In the genomic region with DNA sequence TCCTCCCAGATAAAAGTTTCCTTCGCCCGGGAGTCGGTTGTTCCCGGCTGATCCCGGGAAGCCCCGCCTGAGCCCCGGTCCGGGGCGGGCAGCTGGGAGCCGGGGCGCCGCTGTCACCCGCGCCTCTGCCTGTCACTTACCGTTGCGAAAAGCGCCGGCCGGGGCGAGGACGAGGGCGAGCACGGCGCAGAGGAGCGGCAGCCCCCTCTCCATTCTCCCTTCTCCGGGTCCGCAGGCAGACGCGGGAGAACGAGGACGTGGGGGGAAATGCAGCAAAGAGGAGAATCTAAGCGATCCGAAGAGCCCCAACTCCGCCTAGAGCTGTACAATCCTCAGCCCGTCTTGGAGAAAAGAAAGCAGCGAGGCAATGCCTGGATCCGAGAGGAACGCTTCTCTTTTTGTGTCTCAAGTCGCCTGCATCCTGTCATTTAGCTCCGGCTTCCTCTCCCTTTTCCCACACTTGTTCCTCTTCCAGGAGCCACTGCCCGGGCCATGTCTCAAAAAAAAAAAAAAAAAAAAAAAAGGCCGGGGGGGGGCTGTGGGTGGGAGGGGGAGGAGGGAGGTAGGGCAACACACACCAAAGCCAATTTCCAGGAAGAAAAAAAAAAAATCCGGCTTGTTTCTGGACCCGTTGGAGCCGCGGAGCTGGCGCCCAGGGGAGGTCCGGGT, we compare ENCODE assay signal across 8 cellular contexts. TPM values are rescaled to one million over a fixed set of nuclear protein-coding genes. Genes with fewer than 3 reads are reported as not detected.
DNase-seq lines count a peak whose midpoint lies in the region; ATAC-seq and TF ChIP-seq lines count a peak whose summit lies in the region.

A gene (minus strand): TSS at position 498 of the 669 bp plus-strand sequence. CDS start 285 bp downstream, at position 213.

- peaks cover 43% of the 10 kb centered on the region for H3F3A ChIP-seq in neural progenitor cell (ENCODE audit: low read depth)

- ATAC-seq in activated T-helper 17 cell treated with anti-CD3 and anti-CD28 coated beads, Interleukin-2, amount 50 U/mL, for 72 hours (replicated peaks): peak; percentile 37
- ATAC-seq in gastroesophageal sphincter (peak; percentile 1), HG03354 (IDR thresholded peaks at IDR 0.05; ENCODE audit: poor library complexity, severe bottlenecking, unreplicated experiment) (no peak), HG02938 (IDR thresholded peaks at IDR 0.05; ENCODE audit: unreplicated experiment) (no peak)

- DNase-seq in GDM1 (lab: John Stamatoyannopoulos, UW) (peak; percentile 20), neural progenitor cell (ENCODE audit: low spot score) (peak; percentile 70), NCI-H1436 (lab: John Stamatoyannopoulos, UW) (no peak)

- 0 to 2% methylated on average over 4 to 19 of the region's 48 CpGs for WGBS in gastroesophageal sphincter (ENCODE audit: low coverage in 1 of 2), 2 donors

- no peaks in the 10 kb centered on the region for H3K79me2 ChIP-seq in neural progenitor cell (ENCODE audit: low read depth)

- peak within 1 kb of the TSS; percentile 97 for H3K4me2 ChIP-seq in neural progenitor cell

- H3K36me3 ChIP-seq in gastroesophageal sphincter: no peaks in the 10 kb centered on the region
- H3K36me3 ChIP-seq in neural progenitor cell: no peaks in the 10 kb centered on the region

- H3K27me3 ChIP-seq in gastroesophageal sphincter (no peaks in the 10 kb centered on the region), neural progenitor cell (peaks cover 72% of the 10 kb centered on the region)

- H3K4me1 ChIP-seq in gastroesophageal sphincter: peaks cover 2 to 65% (median 10%) of the 10 kb centered on the region in 3 donors
- peaks cover 33% of the 10 kb centered on the region for H3K4me1 ChIP-seq in neural progenitor cell

- H3K4me3 ChIP-seq in gastroesophageal sphincter: peak within 1 kb of the TSS; percentile 81 to 84
- peak within 1 kb of the TSS; percentile 73 for H3K4me3 ChIP-seq in neural progenitor cell

- TF ChIP-seq EP300 in gastroesophageal sphincter (IDR thresholded peaks at IDR 0.05): no peak

- TF ChIP-seq POLR2A in gastroesophageal sphincter (IDR thresholded peaks at IDR 0.05): peak in 1 of 2 donors; percentile 29

- peak within 1 kb of the TSS; percentile 92 for H2AFZ ChIP-seq in neural progenitor cell (replicated peaks)

- no peaks in the 10 kb centered on the region for H4K20me1 ChIP-seq in neural progenitor cell (ENCODE audit: low read depth)

- H3K9ac ChIP-seq in neural progenitor cell: no peak within 1 kb of the TSS

- H3K27ac ChIP-seq in gastroesophageal sphincter (peak within 1 kb of the TSS; percentile 78 to 96 (median 94)), neural progenitor cell (no peak within 1 kb of the TSS)

- H3K9me3 Mint-ChIP-seq in IgD-negative memory B cell (peaks cover 0 to 3% (median 0%) of the 10 kb centered on the region in 3 donors), neural progenitor cell (no peaks in the 10 kb centered on the region)
- H3K9me3 Mint-ChIP-seq in activated T-helper 17 cell treated with anti-CD3 and anti-CD28 coated beads, Interleukin-2, amount 50 U/mL, for 72 hours: no peaks in the 10 kb centered on the region

- H3K4me3 Mint-ChIP-seq in IgD-negative memory B cell (peak within 1 kb of the TSS; percentile 57 to 90 (median 76)), neural progenitor cell (peak within 1 kb of the TSS; percentile 98)
- H3K4me3 Mint-ChIP-seq in activated T-helper 17 cell treated with anti-CD3 and anti-CD28 coated beads, Interleukin-2, amount 50 U/mL, for 72 hours: peak within 1 kb of the TSS; percentile 84

- peaks cover 7 to 14% (median 11%) of the 10 kb centered on the region in 3 donors for H3K4me1 Mint-ChIP-seq in IgD-negative memory B cell
- H3K4me1 Mint-ChIP-seq in activated T-helper 17 cell treated with anti-CD3 and anti-CD28 coated beads, Interleukin-2, amount 50 U/mL, for 72 hours: peaks cover 6% of the 10 kb centered on the region
- peaks cover 49% of the 10 kb centered on the region for H3K4me1 Mint-ChIP-seq in neural progenitor cell

- H3K9me3 ChIP-seq in gastroesophageal sphincter (no peaks in the 10 kb centered on the region), neural progenitor cell (ENCODE audit: low read depth) (no peaks in the 10 kb centered on the region)

- H3K27me3 Mint-ChIP-seq in IgD-negative memory B cell: peaks cover 45% of the 10 kb centered on the region
- H3K27me3 Mint-ChIP-seq in activated T-helper 17 cell treated with anti-CD3 and anti-CD28 coated beads, Interleukin-2, amount 50 U/mL, for 72 hours: peaks cover 50% of the 10 kb centered on the region
- peaks cover 8% of the 10 kb centered on the region for H3K27me3 Mint-ChIP-seq in neural progenitor cell (ENCODE audit: insufficient read depth, low read depth)

- H3K27ac Mint-ChIP-seq in IgD-negative memory B cell: no peak within 1 kb of the TSS
- peak within 1 kb of the TSS; percentile 58 for H3K27ac Mint-ChIP-seq in activated T-helper 17 cell treated with anti-CD3 and anti-CD28 coated beads, Interleukin-2, amount 50 U/mL, for 72 hours
- peak within 1 kb of the TSS; percentile 6 for H3K27ac Mint-ChIP-seq in neural progenitor cell

- TF ChIP-seq CTCF in gastroesophageal sphincter (IDR thresholded peaks at IDR 0.05): peak in 1 of 4 experiments; percentile 2
- no peak for TF ChIP-seq CTCF in neural progenitor cell (IDR thresholded peaks at IDR 0.05)

- no peaks in the 10 kb centered on the region for H3K36me3 Mint-ChIP-seq in IgD-negative memory B cell
- no peaks in the 10 kb centered on the region for H3K36me3 Mint-ChIP-seq in activated T-helper 17 cell treated with anti-CD3 and anti-CD28 coated beads, Interleukin-2, amount 50 U/mL, for 72 hours (ENCODE audit: low read depth)
- H3K36me3 Mint-ChIP-seq in neural progenitor cell: peaks cover 8% of the 10 kb centered on the region

RNA-seq across cellular contexts. Expression of the gene that starts here (rescaled TPM):
- not detected for polyA plus RNA-seq in IgD-negative memory B cell
- total RNA-seq in activated T-helper 17 cell treated with anti-CD3 and anti-CD28 coated beads, Interleukin-2, amount 50 U/mL, for 72 hours: 1 to 10 TPM in 1 of 2 donors, under 1 TPM in 1; 0.90 to 1.2 TPM
- 10 to 100 TPM; 43.4 to 95.4 (median 52.7) TPM for total RNA-seq in gastroesophageal sphincter
- total RNA-seq in neural progenitor cell (ENCODE audit: low replicate concordance): 1.9 and 2.0 TPM in 2 replicates

Comparison
In these comparisons a context has a peak if more than half of its experiments do, and no peak if none do; other contexts are left out.
1. RNA of the gene that starts here (total RNA-seq): 43.4 to 95.4 TPM in gastroesophageal sphincter; 1.9 to 2.0 TPM in neural progenitor cell and 0.90 to 1.2 TPM in activated T-helper 17 cell treated with anti-CD3 and anti-CD28 coated beads, Interleukin-2, amount 50 U/mL, for 72 hours; every median in the first group is over 10 times any median in the second.
2. H3K27ac Mint-ChIP-seq: peak in activated T-helper 17 cell treated with anti-CD3 and anti-CD28 coated beads, Interleukin-2, amount 50 U/mL, for 72 hours (single experiment) and neural progenitor cell (single experiment); none in IgD-negative memory B cell (0 of 3).
3. ATAC-seq: peak in activated T-helper 17 cell treated with anti-CD3 and anti-CD28 coated beads, Interleukin-2, amount 50 U/mL, for 72 hours (single experiment) and gastroesophageal sphincter (single experiment); none in HG03354 (single experiment) and HG02938 (single experiment).
4. Peak in every context shown above with its lines, with median percentiles within 50 percentile points of each other: H3K4me3 Mint-ChIP-seq.